ENCODE assay signal across 1 cellular context in the genomic region with DNA sequence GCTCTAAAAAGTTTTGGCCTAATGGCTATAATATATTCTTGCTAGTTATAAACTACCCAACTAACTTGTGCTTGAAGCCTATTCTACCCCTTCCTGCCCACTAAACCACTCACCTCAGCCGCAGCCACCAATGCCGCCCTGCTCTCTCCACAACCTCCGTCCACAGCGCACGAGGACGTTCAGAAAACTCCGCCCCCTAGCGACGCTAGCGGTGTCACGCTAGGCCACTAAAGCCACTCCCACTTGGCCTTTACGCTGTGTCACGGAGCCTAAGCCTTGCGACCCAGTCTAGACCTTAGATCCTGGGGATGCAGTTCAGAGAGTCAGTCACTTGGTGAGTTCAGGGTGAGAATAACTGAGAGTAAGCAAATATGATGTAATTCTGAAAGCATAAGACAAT.
TF ChIP-seq lines count a peak whose summit lies in the region.

A gene (minus strand): TSS at position 171 of the 400 bp plus-strand sequence. CDS start 922 bp downstream, outside the sequence.

TF ChIP-seq in SK-N-SH, 30 proteins besides CTCF, POLR2A, EP300 and RAD21 (continued from another document):
- TF ChIP-seq, protein P1, sequence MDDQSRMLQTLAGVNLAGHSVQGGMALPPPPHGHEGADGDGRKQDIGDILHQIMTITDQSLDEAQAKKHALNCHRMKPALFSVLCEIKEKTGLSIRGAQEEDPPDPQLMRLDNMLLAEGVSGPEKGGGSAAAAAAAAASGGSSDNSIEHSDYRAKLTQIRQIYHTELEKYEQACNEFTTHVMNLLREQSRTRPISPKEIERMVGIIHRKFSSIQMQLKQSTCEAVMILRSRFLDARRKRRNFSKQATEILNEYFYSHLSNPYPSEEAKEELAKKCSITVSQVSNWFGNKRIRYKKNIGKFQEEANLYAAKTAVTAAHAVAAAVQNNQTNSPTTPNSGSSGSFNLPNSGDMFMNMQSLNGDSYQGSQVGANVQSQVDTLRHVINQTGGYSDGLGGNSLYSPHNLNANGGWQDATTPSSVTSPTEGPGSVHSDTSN (IDR thresholded peaks at IDR 0.05), result no peak
- TF ChIP-seq SMC3 (IDR thresholded peaks at IDR 0.05; ENCODE audit: low read depth, low read length), result no peak
- TF ChIP-seq MXI1 (IDR thresholded peaks at IDR 0.05; ENCODE audit: low read depth, low read length), result no peak
- TF ChIP-seq TAF1 (IDR thresholded peaks at IDR 0.05; ENCODE audit: borderline replicate concordance, low read depth, low read length), result no peak
- no peak for TF ChIP-seq TCF12 (IDR thresholded peaks at IDR 0.05)
- TF ChIP-seq GATA2 (CRISPR knock-in tag; IDR thresholded peaks at IDR 0.05), result no peak
- TF ChIP-seq CHD2 (IDR thresholded peaks at IDR 0.05; ENCODE audit: low read length, partially characterized antibody), result no peak
- TF ChIP-seq YY1 (IDR thresholded peaks at IDR 0.05; ENCODE audit: low read depth), result no peak
- TF ChIP-seq NFIC (IDR thresholded peaks at IDR 0.05; ENCODE audit: borderline replicate concordance), result no peak
- TF ChIP-seq JUND (IDR thresholded peaks at IDR 0.05), result no peak
- TF ChIP-seq FOXM1 (IDR thresholded peaks at IDR 0.05; ENCODE audit: low read depth), result no peak
- TF ChIP-seq MEF2A (IDR thresholded peaks at IDR 0.05; ENCODE audit: borderline replicate concordance, low read depth), result no peak
TF ChIP-seq in SK-N-SH: peak in this region for 0.
